ENCODE assay signal across 8 cellular contexts in genomic region chr15:88834211-88834812, GRCh38. TPM values are rescaled to one million over a fixed set of nuclear protein-coding genes. Genes with fewer than 3 reads are reported as not detected.
DNase-seq lines count a peak whose midpoint lies in the region; ATAC-seq, FAIRE-seq and TF ChIP-seq lines count a peak whose summit lies in the region.

No MANE protein-coding gene starts in this region.

- POLR2A ChIA-PET in activated CD4-positive, alpha-beta memory T cell treated with anti-CD3 and anti-CD28 coated beads for 36 hours (lab: Charles Lee) = no interaction called here

- no peaks in the 10 kb centered on the region for H3K36me3 Mint-ChIP-seq in activated CD4-positive, alpha-beta memory T cell treated with anti-CD3 and anti-CD28 coated beads for 36 hours
- no peaks in the 10 kb centered on the region for H3K36me3 Mint-ChIP-seq in nephron progenitor cell (ENCODE audit: low read depth)

- no peak for TF ChIP-seq POLR2A in H54 (IDR thresholded peaks at IDR 0.05; ENCODE audit: low read depth, low read length)

- H3K36me3 ChIP-seq in MG63 = no peaks in the 10 kb centered on the region

- no peak for FAIRE-seq in H54 (lab: Jason Lieb, UNC)

- CTCF ChIA-PET in activated CD4-positive, alpha-beta memory T cell treated with anti-CD3 and anti-CD28 coated beads for 36 hours (lab: Charles Lee) = interaction anchor here (1.0 to 1.5 kb wide), 2 partner anchors 210 to 357 kb away, joined by 3 to 5 read pairs; no protein-coding TSS in a partner anchor

- H3K9me3 Mint-ChIP-seq in activated CD4-positive, alpha-beta memory T cell treated with anti-CD3 and anti-CD28 coated beads for 36 hours = no peaks in the 10 kb centered on the region
- H3K9me3 Mint-ChIP-seq in nephron progenitor cell = no peaks in the 10 kb centered on the region

- intact Hi-C loops in activated CD4-positive, alpha-beta memory T cell treated with anti-CD3 and anti-CD28 coated beads for 36 hours (cut with micrococcal nuclease) = loop anchor here (2.0 kb wide), 2 partner anchors 210 to 358 kb away; no protein-coding TSS in a partner anchor

- TF ChIP-seq CTCF in fibroblast of mammary gland (conservative IDR thresholded peaks at IDR 0.05; ENCODE audit: control insufficient read depth, insufficient read depth, low read depth, low read length) (peak; percentile 52), nephron progenitor cell (IDR thresholded peaks at IDR 0.05) (peak; percentile 60)

- no peak overlapping the region for H3K4me3 ChIP-seq in fibroblast of mammary gland (ENCODE audit: control insufficient read depth, low read depth, low read length)
- H3K4me3 ChIP-seq in MG63 = no peak overlapping the region

- H3K27ac Mint-ChIP-seq in activated CD4-positive, alpha-beta memory T cell treated with anti-CD3 and anti-CD28 coated beads for 36 hours = no peak overlapping the region
- H3K27ac Mint-ChIP-seq in nephron progenitor cell = no peak overlapping the region

- no peak overlapping the region for H3K4me3 Mint-ChIP-seq in activated CD4-positive, alpha-beta memory T cell treated with anti-CD3 and anti-CD28 coated beads for 36 hours
- H3K4me3 Mint-ChIP-seq in nephron progenitor cell = no peak overlapping the region

- peak; percentile 23 for DNase-seq in ACHN
- peak; percentile 38 for DNase-seq in H54 (ENCODE audit: insufficient read length, low spot score)
- peak; percentile 29 for DNase-seq in activated CD4-positive, alpha-beta memory T cell treated with anti-CD3 and anti-CD28 coated beads for 36 hours
- peak; percentile 33 for DNase-seq in fibroblast of mammary gland (ENCODE audit: low read depth)
- peak; percentile 62 for DNase-seq in nephron progenitor cell
- DNase-seq in MG63 = no peak

- no peak for ATAC-seq in HG03521 (IDR thresholded peaks at IDR 0.05; ENCODE audit: unreplicated experiment)
- ATAC-seq in GM18498 (IDR thresholded peaks at IDR 0.05; ENCODE audit: unreplicated experiment) = no peak

- H3K27me3 ChIP-seq in MG63 = no peaks in the 10 kb centered on the region

- H3K4me1 Mint-ChIP-seq in activated CD4-positive, alpha-beta memory T cell treated with anti-CD3 and anti-CD28 coated beads for 36 hours (ENCODE audit: low read depth) = no peaks in the 10 kb centered on the region
- peaks cover 38% of the 10 kb centered on the region for H3K4me1 Mint-ChIP-seq in nephron progenitor cell

- H3K9me3 ChIP-seq in MG63 = no peaks in the 10 kb centered on the region

- peaks cover under 1% of the 10 kb centered on the region for H3K27me3 Mint-ChIP-seq in activated CD4-positive, alpha-beta memory T cell treated with anti-CD3 and anti-CD28 coated beads for 36 hours
- peaks cover 14% of the 10 kb centered on the region for H3K27me3 Mint-ChIP-seq in nephron progenitor cell (ENCODE audit: low read depth, poor library complexity)

- in situ Hi-C loops in ACHN (cut with HindIII; ENCODE audit: low pct_ligation_motif_present, low pct_unique_long_range_greater_than_20kb, low sequenced_read_pairs) = no loop called here

RNA-seq across cellular contexts. Expression of gene ACAN, which starts 31.1 kb away (rescaled TPM):
- not detected for total RNA-seq in activated CD4-positive, alpha-beta memory T cell treated with anti-CD3 and anti-CD28 coated beads for 36 hours
- total RNA-seq in MG63 (2014; rRNA removed; shearing (Covaris generic); ENCODE audit: low replicate concordance) = 0.05 and 0.16 TPM in 2 replicates
